ENCODE assay signal across 10 cellular contexts in the genomic region with DNA sequence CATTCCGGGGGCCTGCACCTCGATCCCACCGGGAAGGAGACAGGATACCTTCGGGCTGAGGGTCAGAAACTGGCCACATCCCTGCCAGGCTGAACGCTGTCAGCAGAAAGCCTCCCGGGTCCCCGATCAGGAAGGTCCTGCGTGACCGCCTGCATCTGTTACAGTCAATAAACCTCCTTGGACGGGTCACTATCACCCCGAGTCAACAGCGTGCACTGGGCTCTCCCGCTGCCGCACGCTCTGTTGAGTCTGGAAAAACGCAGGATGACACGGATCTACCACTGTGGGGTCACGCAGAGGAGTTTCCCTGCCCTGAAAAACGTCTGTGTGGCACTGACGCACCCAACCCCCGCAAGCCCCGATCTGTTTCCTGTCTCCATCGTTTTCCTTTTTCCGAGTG. TPM values are rescaled to one million over a fixed set of nuclear protein-coding genes. Genes with fewer than 3 reads are reported as not detected.
DNase-seq lines count a peak whose midpoint lies in the region; ATAC-seq, FAIRE-seq and TF ChIP-seq lines count a peak whose summit lies in the region.
"Had no signal": no experiment of that assay in that cellular context is flagged by ENCODE, and none has a peak within 500 bp of the region (broad histone marks: within the 10 kb centered on the region; RNA-seq: fewer than 3 reads in every experiment).

No MANE protein-coding gene starts in this region.

- no peak overlapping the region for H2AFZ ChIP-seq in H1 (ENCODE audit: low read length)

- H4K20me1 ChIP-seq in BLaER1 (peaks cover 90% of the 10 kb centered on the region), H1 (replicated peaks in 1 of 2; ENCODE audit: control insufficient read depth in 1 of 2, insufficient read depth in 2 of 2, low read length in 2 of 2) (peaks cover 30 to 32% of the 10 kb centered on the region in 2 experiments)

- H4K91ac ChIP-seq in H1 (replicated peaks; ENCODE audit: insufficient read length, low read length): no peak overlapping the region

- 0 out of 2 replicates have a peak overlapping the region, but pooled peaks have one; percentile 29 for H2BK15ac ChIP-seq in H1 (ENCODE audit: low read length)

- no peak for FAIRE-seq in H1 (lab: Jason Lieb, UNC)

- no peak overlapping the region for H2BK120ac ChIP-seq in H1 (replicated peaks; ENCODE audit: low read depth, low read length)

- H3K23ac ChIP-seq in H1 (ENCODE audit: insufficient read length): no peak overlapping the region

- in situ Hi-C loops in HAP-1 (cut with MboI; ENCODE audit: low sequenced_read_pairs): no loop called here

- peak overlapping the region; percentile 93 for H3K4me2 ChIP-seq in BLaER1
- H3K4me2 ChIP-seq in H1 (ENCODE audit: insufficient read depth in 1 of 2, low read depth in 2 of 2, low read length in 2 of 2): peak overlapping the region; percentile 72 to 92

- ATAC-seq in HG02763 (IDR thresholded peaks at IDR 0.05; ENCODE audit: unreplicated experiment): no peak
- ATAC-seq: HCT116 had no signal

- H3K27me3 ChIP-seq in BLaER1 (peaks cover 54% of the 10 kb centered on the region), H1 (replicated peaks in 1 of 4; ENCODE audit: control insufficient read depth in 3 of 4, extremely low read depth in 1 of 4, insufficient read depth in 3 of 4, low read length in 3 of 4) (peaks cover 0 to 22% (median 10%) of the 10 kb centered on the region in 4 experiments; a peak in 5 of 7 replicates), HAP-1 (ENCODE audit: low read depth) (no peaks in the 10 kb centered on the region)

- H3K18ac ChIP-seq in H1 (ENCODE audit: extremely low read depth, low read length): no peak overlapping the region

- peaks cover 10 to 64% of the 10 kb centered on the region in 2 experiments for H3K79me2 ChIP-seq in H1 (ENCODE audit: control insufficient read depth in 1 of 2, insufficient read depth in 2 of 2, low read length in 2 of 2)

- no peak for TF ChIP-seq EP300 in H1 (IDR thresholded peaks at IDR 0.05; ENCODE audit: borderline replicate concordance in 1 of 2, low read depth in 2 of 2, low read length in 2 of 2)

- peaks cover 13% of the 10 kb centered on the region; the same call in 1 of the 2 replicates for H3K23me2 ChIP-seq in H1 (ENCODE audit: low read depth, low read length)

- POLR2A ChIA-PET in H1 (lab: Charles Lee; ENCODE audit: partially characterized antibody): no interaction called here

- no peak overlapping the region for H3K56ac ChIP-seq in H1 (replicated peaks; ENCODE audit: insufficient read length, low read depth, low read length)

- H3K27ac ChIP-seq in BLaER1: no peak overlapping the region
- no peak overlapping the region for H3K27ac ChIP-seq in H1 (ENCODE audit: low read depth, low read length)

- WGBS in H1 (ENCODE audit: extremely low coverage in 1 of 2, insufficient coverage in 1 of 2, insufficient read length in 1 of 2, insufficient replicate concordance in 2 of 2, low coverage in 1 of 2, low lambda C conversion rate in 2 of 2, missing lambda C conversion rate in 1 of 2), 2 experiments: 29% methylated on average over 24 of the region's 24 CpGs; no CpG with 5 or more reads in 1 of the 2 experiments

- H3K4me1 ChIP-seq in BLaER1: peaks cover 76% of the 10 kb centered on the region
- H3K4me1 ChIP-seq in H1 (replicated peaks in 1 of 4; ENCODE audit: control insufficient read depth in 3 of 4, insufficient read depth in 4 of 4, low read length in 3 of 4): peaks cover 0 to 26% (median 10%) of the 10 kb centered on the region in 4 experiments; a peak in 6 of 7 replicates
- H3K4me1 ChIP-seq in HAP-1: no peaks in the 10 kb centered on the region

- peaks cover 20% of the 10 kb centered on the region for H3K4me1 Mint-ChIP-seq in nephron

- no peak overlapping the region for H4K5ac ChIP-seq in H1 (ENCODE audit: insufficient read length, low read depth, low read length)

- no peaks in the 10 kb centered on the region for H3K36me3 Mint-ChIP-seq in nephron (ENCODE audit: low read depth)

- TF ChIP-seq CTCF in H1 (IDR thresholded peaks at IDR 0.05; ENCODE audit: control extremely low read depth in 1 of 3, insufficient read depth in 1 of 3, low read depth in 1 of 3, low read length in 3 of 3) (no peak), nephron (IDR thresholded peaks at IDR 0.05; ENCODE audit: unreplicated experiment in 3 of 3) (no peak)

- H2BK5ac ChIP-seq in H1 (ENCODE audit: low read depth, low read length): no peak overlapping the region

- TF ChIP-seq POLR2A in H1 (IDR thresholded peaks at IDR 0.05; ENCODE audit: control extremely low read depth in 1 of 2, low read depth in 2 of 2, low read length in 2 of 2): no peak

- H4K8ac ChIP-seq in H1 (ENCODE audit: extremely low read depth, insufficient read depth, low read length): no peak overlapping the region

- no peak for DNase-seq in Jurkat, Clone E6-1 (ENCODE audit: low read depth, low spot score)
- DNase-seq in H1 (ENCODE audit: low read depth in 1 of 2, low spot score in 2 of 2): no peak
- no peak for DNase-seq in activated gamma-delta T cell (lab: John Stamatoyannopoulos, UW)
- DNase-seq in HAP-1 (ENCODE audit: low spot score in 2 of 2): no peak
- no peak for DNase-seq in stimulated activated CD4-positive, alpha-beta T cell treated with anti-CD3 and anti-CD28 coated beads, Interleukin-2, amount 100 ng/mL, for 24 hours
- DNase-seq: T1000 had no signal

- H3K36me3 ChIP-seq in BLaER1 (no peaks in the 10 kb centered on the region), H1 (ENCODE audit: control insufficient read depth in 2 of 4, insufficient read depth in 4 of 4, low read length in 3 of 4) (no peaks in the 10 kb centered on the region), HAP-1 (replicated peaks) (no peaks in the 10 kb centered on the region)

- CTCF ChIA-PET in H1 (lab: Charles Lee; ENCODE audit: partially characterized antibody): no interaction called here

- H2BK12ac ChIP-seq in H1 (ENCODE audit: low read depth, low read length): 0 out of 2 replicates have a peak overlapping the region, but pooled peaks have one; percentile 7

- H3K4me3 Mint-ChIP-seq in nephron: peak overlapping the region; percentile 84 to 87 (median 85)

- H2AK5ac ChIP-seq in H1 (ENCODE audit: low read depth, low read length): peak overlapping the region; percentile 86; the same call in 1 of the 2 replicates

- H3K14ac ChIP-seq in H1 (ENCODE audit: insufficient read length): no peak overlapping the region

- 0 out of 2 replicates have a peak overlapping the region, but pooled peaks have one; percentile 75 for H3K9ac ChIP-seq in BLaER1
- peak overlapping the region in 2 of 4 experiments; percentile 50 to 60; a peak in 5 of 7 replicates for H3K9ac ChIP-seq in H1 (replicated peaks in 1 of 4; ENCODE audit: extremely low read depth in 1 of 4, low read depth in 3 of 4, low read length in 3 of 4)

- H2BK20ac ChIP-seq in H1 (ENCODE audit: low read length): no peak overlapping the region

- peaks cover 53% of the 10 kb centered on the region for H3K27me3 Mint-ChIP-seq in nephron (ENCODE audit: low read depth)

- H3K4me3 ChIP-seq in BLaER1 (peak overlapping the region; percentile 74), H1 (ENCODE audit: extremely low read depth in 1 of 4, insufficient read depth in 2 of 4, low read depth in 3 of 4, low read length in 4 of 4) (peak overlapping the region; percentile 52 to 71 (median 62); a peak in 7 of 8 replicates), HAP-1 (no peak overlapping the region)
- peak overlapping the region; percentile 51 for H3K4me3 ChIP-seq in Jurkat, Clone E6-1 (ENCODE audit: low read length)

- no peaks in the 10 kb centered on the region for H3K9me3 Mint-ChIP-seq in nephron

- H3K9me3 ChIP-seq in BLaER1 (no peaks in the 10 kb centered on the region), H1 (ENCODE audit: insufficient read depth in 2 of 2, low read depth in 1 of 2, low read length in 1 of 2) (no peaks in the 10 kb centered on the region), HAP-1 (no peaks in the 10 kb centered on the region)

- H3K27ac Mint-ChIP-seq in nephron: peak overlapping the region in 1 of 3 experiments; percentile 16

- peaks cover 33% of the 10 kb centered on the region for H3K79me1 ChIP-seq in H1 (ENCODE audit: low read depth, low read length)

- no peak for TF ChIP-seq RAD21 in H1 (IDR thresholded peaks at IDR 0.05 in 1 of 2, conservative IDR thresholded peaks at IDR 0.05 in 1 of 2; ENCODE audit: low read depth in 2 of 2, low read length in 2 of 2)

- no peak overlapping the region for H3K4ac ChIP-seq in H1 (replicated peaks; ENCODE audit: insufficient read length, low read depth, low read length)

TF ChIP-seq in H1, 55 proteins besides CTCF, POLR2A, EP300 and RAD21 (continues in another document):
- TF ChIP-seq RXRA (IDR thresholded peaks at IDR 0.05; ENCODE audit: insufficient read depth, low read depth, low read length): no peak
- TF ChIP-seq SIRT6 (IDR thresholded peaks at IDR 0.05; ENCODE audit: low read length): no peak
- TF ChIP-seq NANOG (IDR thresholded peaks at IDR 0.05; ENCODE audit: insufficient read depth, low read depth, low read length, poor library complexity, severe bottlenecking): no peak
- TF ChIP-seq ZNF274 (IDR thresholded peaks at IDR 0.05; ENCODE audit: borderline replicate concordance, extremely low read depth, low read length): no peak
- no peak for TF ChIP-seq TAF7 (optimal IDR thresholded peaks at IDR 0.05; ENCODE audit: borderline replicate concordance, low read depth, low read length)
- no peak for TF ChIP-seq TBP (IDR thresholded peaks at IDR 0.05; ENCODE audit: low read depth, low read length)

RNA-seq across cellular contexts. Expression of a gene that starts 12.1 kb away (rescaled TPM):
- 37.4 TPM for polyA plus RNA-seq in Jurkat, Clone E6-1 (2012; ENCODE audit: insufficient read depth, insufficient read length)
- 84.3 and 86.7 TPM in 2 replicates for total RNA-seq in H1 (2021; fragmentation: NEBNext Ultra II Directional; extraction: Animal tissue kit (Norgen Biotek cat#: 25700))
- 47.6 and 80.1 TPM in 2 replicates for polyA plus RNA-seq in H1 (2011; rRNA removed)
- polyA plus RNA-seq in H1 (2011; cell fraction: cytosol; rRNA removed): 74.0 TPM
- polyA plus RNA-seq in H1 (2011; cell fraction: nucleus; rRNA removed): 265 TPM
- polyA plus RNA-seq in H1 (2012, experiment 1 of 2): 46.6 to 79.9 TPM (median 73.3 TPM) in 4 replicates
- 48.0 TPM for polyA plus RNA-seq in H1 (2012, experiment 2 of 2)
- 41.6 TPM for polyA plus RNA-seq in H1 (2013, experiment 1 of 2)
- 37.4 TPM for polyA plus RNA-seq in H1 (2013, experiment 2 of 2)
- polyA minus RNA-seq in H1 (2011; rRNA and poly(A)+ RNA removed): 39.1 and 49.9 TPM in 2 replicates
- polyA minus RNA-seq in H1 (2011; cell fraction: cytosol; rRNA and poly(A)+ RNA removed): 56.4 TPM
- 122 TPM for polyA minus RNA-seq in H1 (2011; cell fraction: nucleus; rRNA and poly(A)+ RNA removed)

RNA-seq across cellular contexts. Expression of a gene that starts 56.0 kb away (rescaled TPM):
- polyA plus RNA-seq in Jurkat, Clone E6-1 (2012; ENCODE audit: insufficient read depth, insufficient read length): 38.8 TPM
- total RNA-seq in H1 (2021; fragmentation: NEBNext Ultra II Directional; extraction: Animal tissue kit (Norgen Biotek cat#: 25700)): 55.4 and 57.1 TPM in 2 replicates
- 33.9 and 59.0 TPM in 2 replicates for polyA plus RNA-seq in H1 (2011; rRNA removed)
- 56.3 TPM for polyA plus RNA-seq in H1 (2011; cell fraction: cytosol; rRNA removed)
- 61.5 TPM for polyA plus RNA-seq in H1 (2011; cell fraction: nucleus; rRNA removed)
- polyA plus RNA-seq in H1 (2012, experiment 1 of 2): 26.6 to 55.2 TPM (median 54.8 TPM) in 4 replicates
- 40.7 TPM for polyA plus RNA-seq in H1 (2012, experiment 2 of 2)
- polyA plus RNA-seq in H1 (2013, experiment 1 of 2): 35.4 TPM
- polyA plus RNA-seq in H1 (2013, experiment 2 of 2): 32.3 TPM
- 17.9 and 18.5 TPM in 2 replicates for polyA minus RNA-seq in H1 (2011; rRNA and poly(A)+ RNA removed)
- polyA minus RNA-seq in H1 (2011; cell fraction: cytosol; rRNA and poly(A)+ RNA removed): 23.8 TPM
- polyA minus RNA-seq in H1 (2011; cell fraction: nucleus; rRNA and poly(A)+ RNA removed): 18.8 TPM
